11 cellular contexts compared by ENCODE assay signal in the genomic region with DNA sequence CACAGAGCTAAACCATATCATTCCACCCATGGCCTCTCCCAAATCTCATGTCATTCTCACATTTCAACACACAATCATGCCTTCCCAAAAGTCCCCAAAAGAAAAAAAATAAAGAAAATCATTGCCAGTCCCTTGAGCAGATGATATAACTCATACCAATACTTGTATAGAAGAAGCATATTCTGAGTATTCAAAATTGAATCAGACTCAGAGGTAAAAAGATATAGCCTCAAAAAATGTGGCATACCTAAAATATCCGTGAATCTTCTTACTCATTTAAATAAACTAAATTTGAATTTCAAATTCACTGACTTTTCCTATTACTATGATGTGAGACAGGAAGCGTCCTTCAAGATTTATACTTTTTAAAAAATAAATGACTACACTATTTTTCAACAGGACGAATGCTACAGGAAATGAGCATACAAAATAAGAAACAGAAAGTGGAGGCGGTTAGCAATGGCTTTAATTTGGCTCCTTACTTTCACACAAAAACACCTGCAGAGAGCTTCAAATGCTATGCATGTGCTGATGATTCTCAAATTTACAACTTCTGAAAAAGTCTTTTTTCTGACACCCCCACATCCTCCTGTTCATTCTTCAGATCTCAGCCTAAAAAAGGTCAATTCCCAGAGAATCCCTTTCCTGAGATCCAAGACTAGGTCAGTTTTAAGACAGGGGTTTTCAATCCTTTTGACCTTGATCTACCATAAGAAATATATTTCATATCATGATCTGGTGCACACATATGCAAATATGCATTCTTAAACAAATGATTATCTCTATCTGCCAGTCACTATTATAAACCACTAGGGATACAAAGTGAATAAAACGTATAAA. TPM values are rescaled to one million over a fixed set of nuclear protein-coding genes. Genes with fewer than 3 reads are reported as not detected.
DNase-seq lines count a peak whose midpoint lies in the region; ATAC-seq and TF ChIP-seq lines count a peak whose summit lies in the region.
"Had no signal": no experiment of that assay in that cellular context is flagged by ENCODE, and none has a peak within 500 bp of the region (broad histone marks: within the 10 kb centered on the region; RNA-seq: fewer than 3 reads in every experiment).

No MANE protein-coding gene starts in this region.

- no peaks in the 10 kb centered on the region for H3K9me3 Mint-ChIP-seq in mesothelial cell of epicardium

- H3K27ac Mint-ChIP-seq in mesothelial cell of epicardium = peak overlapping the region; percentile 5

- H3K36me3 Mint-ChIP-seq in mesothelial cell of epicardium = no peaks in the 10 kb centered on the region

- DNase-seq in mesothelial cell of epicardium (ENCODE audit: low spot score in 2 of 2, unreplicated experiment in 2 of 2) (no peak), left lung (no peak), NCI-H2029 (lab: John Stamatoyannopoulos, UW) (no peak), hepatic stellate cell (ENCODE audit: low spot score) (no peak), DMS79 (lab: John Stamatoyannopoulos, UW) (no peak)
- DNase-seq: hippocampal formation, posterior cingulate gyrus had no signal

- H3K4me1 Mint-ChIP-seq in mesothelial cell of epicardium = peaks cover 2% of the 10 kb centered on the region

- no peak overlapping the region for H3K4me3 Mint-ChIP-seq in mesothelial cell of epicardium

- no peaks in the 10 kb centered on the region for H3K4me1 ChIP-seq in left lung

- no peaks in the 10 kb centered on the region for H3K36me3 ChIP-seq in left lung

- ATAC-seq in GM18867 (IDR thresholded peaks at IDR 0.05; ENCODE audit: unreplicated experiment) = peak; percentile 92
- ATAC-seq in GM21737 (IDR thresholded peaks at IDR 0.05; ENCODE audit: unreplicated experiment) = peak; percentile 80
- ATAC-seq in HG03520 (IDR thresholded peaks at IDR 0.05; ENCODE audit: unreplicated experiment) = peak; percentile 71
- no peak for ATAC-seq in left lung
- ATAC-seq: Panc1 had no signal

- TF ChIP-seq CTCF in mesothelial cell of epicardium (IDR thresholded peaks at IDR 0.05; ENCODE audit: unreplicated experiment) = no peak
- TF ChIP-seq CTCF in left lung (IDR thresholded peaks at IDR 0.05) = no peak

- H3K4me3 ChIP-seq in left lung = no peak overlapping the region

- no peak overlapping the region for H3K27ac ChIP-seq in left lung

- no peaks in the 10 kb centered on the region for H3K27me3 Mint-ChIP-seq in mesothelial cell of epicardium (ENCODE audit: low read depth)

- H3K27me3 ChIP-seq in left lung = no peaks in the 10 kb centered on the region

- intact Hi-C loops in left lung (cut with DNase I) = no loop called here

- H3K9me3 ChIP-seq in left lung = no peaks in the 10 kb centered on the region

RNA-seq across cellular contexts. Expression of a gene that starts 39.6 kb away (rescaled TPM):
- total RNA-seq in mesothelial cell of epicardium (68.6 to 75.2 TPM (median 74.9 TPM) in 3 replicates), left lung (10 to 100 TPM; 44.3 to 48.3 TPM)

RNA-seq across cellular contexts. Expression of a gene that starts 42.9 kb away (rescaled TPM):
- total RNA-seq in mesothelial cell of epicardium (8.2 to 9.3 TPM (median 9.1 TPM) in 3 replicates), left lung (1 to 10 TPM; 4.9 to 6.7 TPM)
